1 cellular context compared by ENCODE assay signal in the genomic region with DNA sequence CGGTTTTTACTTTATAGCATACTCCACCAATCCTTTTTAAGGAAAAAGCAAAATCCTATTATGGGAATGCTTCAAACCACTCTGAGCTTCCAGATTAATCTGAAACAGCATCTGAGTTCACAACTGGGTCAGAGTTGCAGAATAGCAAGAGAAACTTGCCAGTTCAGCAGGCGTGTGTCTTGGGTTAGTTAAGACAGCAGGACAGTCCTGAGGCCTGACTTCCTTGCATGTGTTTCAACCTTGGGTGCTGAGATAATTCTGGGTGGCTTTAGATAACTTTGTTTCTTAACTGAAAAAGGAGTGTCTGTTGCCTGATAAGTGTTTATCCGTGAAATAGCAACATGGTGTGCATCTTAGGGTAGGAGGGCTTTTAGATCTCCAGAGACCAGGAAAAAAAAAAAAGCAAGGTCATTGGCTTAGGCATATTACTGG.
TF ChIP-seq lines count a peak whose summit lies in the region.

No MANE protein-coding gene starts in this region.

TF ChIP-seq in K562, 482 proteins besides CTCF, POLR2A, EP300 and RAD21 (continued from another document and continues in another):
- TF ChIP-seq HDAC2 (IDR thresholded peaks at IDR 0.05) (peak; percentile 98), NR2C1 (IDR thresholded peaks at IDR 0.05) (peak; percentile 77), NR2C1 (tag; IDR thresholded peaks at IDR 0.05) (peak; percentile 88), ETV5 (CRISPR knock-in tag; IDR thresholded peaks at IDR 0.05; ENCODE audit: low read depth) (peak; percentile 87), ZNF274 (IDR thresholded peaks at IDR 0.05; ENCODE audit: borderline replicate concordance, low read depth, low read length) (peak; percentile 88), ZNF143 (CRISPR knock-in tag; IDR thresholded peaks at IDR 0.05) (no peak), NCOA2 (IDR thresholded peaks at IDR 0.05; ENCODE audit: partially characterized antibody in 2 of 2) (peak; percentile 95 to 97), OTX1 (CRISPR knock-in tag; IDR thresholded peaks at IDR 0.05) (peak; percentile 43; the same call in 1 of the 2 replicates), GABPA (tag; conservative IDR thresholded peaks at IDR 0.05; ENCODE audit: low read depth) (peak; percentile 50), NFATC3 (IDR thresholded peaks at IDR 0.05) (peak; percentile 92), TOE1 (IDR thresholded peaks at IDR 0.05; ENCODE audit: borderline replicate concordance) (peak; percentile 68; the same call in 1 of the 2 replicates), TOE1 (CRISPR knock-in tag; IDR thresholded peaks at IDR 0.05; ENCODE audit: borderline replicate concordance, low read depth) (no peak), RFX1 (IDR thresholded peaks at IDR 0.05) (peak; percentile 31; the same call in 1 of the 2 replicates), KAT7 (CRISPR knock-in tag; IDR thresholded peaks at IDR 0.05; ENCODE audit: borderline replicate concordance) (peak; percentile 75; the same call in 1 of the 2 replicates), ZNF197 (CRISPR knock-in tag; IDR thresholded peaks at IDR 0.05; ENCODE audit: low read depth) (peak; percentile 89), SUPT5H (IDR thresholded peaks at IDR 0.05) (no peak), TRIM24 (IDR thresholded peaks at IDR 0.05) (peak; percentile 99), RBM17 (IDR thresholded peaks at IDR 0.05; ENCODE audit: borderline replicate concordance, low read depth, low read length) (no peak)
- TF ChIP-seq, protein P1, sequence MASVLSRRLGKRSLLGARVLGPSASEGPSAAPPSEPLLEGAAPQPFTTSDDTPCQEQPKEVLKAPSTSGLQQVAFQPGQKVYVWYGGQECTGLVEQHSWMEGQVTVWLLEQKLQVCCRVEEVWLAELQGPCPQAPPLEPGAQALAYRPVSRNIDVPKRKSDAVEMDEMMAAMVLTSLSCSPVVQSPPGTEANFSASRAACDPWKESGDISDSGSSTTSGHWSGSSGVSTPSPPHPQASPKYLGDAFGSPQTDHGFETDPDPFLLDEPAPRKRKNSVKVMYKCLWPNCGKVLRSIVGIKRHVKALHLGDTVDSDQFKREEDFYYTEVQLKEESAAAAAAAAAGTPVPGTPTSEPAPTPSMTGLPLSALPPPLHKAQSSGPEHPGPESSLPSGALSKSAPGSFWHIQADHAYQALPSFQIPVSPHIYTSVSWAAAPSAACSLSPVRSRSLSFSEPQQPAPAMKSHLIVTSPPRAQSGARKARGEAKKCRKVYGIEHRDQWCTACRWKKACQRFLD (CRISPR knock-in tag; IDR thresholded peaks at IDR 0.05) = peak; percentile 92; the same call in 1 of the 2 replicates
- TF ChIP-seq, protein P2, sequence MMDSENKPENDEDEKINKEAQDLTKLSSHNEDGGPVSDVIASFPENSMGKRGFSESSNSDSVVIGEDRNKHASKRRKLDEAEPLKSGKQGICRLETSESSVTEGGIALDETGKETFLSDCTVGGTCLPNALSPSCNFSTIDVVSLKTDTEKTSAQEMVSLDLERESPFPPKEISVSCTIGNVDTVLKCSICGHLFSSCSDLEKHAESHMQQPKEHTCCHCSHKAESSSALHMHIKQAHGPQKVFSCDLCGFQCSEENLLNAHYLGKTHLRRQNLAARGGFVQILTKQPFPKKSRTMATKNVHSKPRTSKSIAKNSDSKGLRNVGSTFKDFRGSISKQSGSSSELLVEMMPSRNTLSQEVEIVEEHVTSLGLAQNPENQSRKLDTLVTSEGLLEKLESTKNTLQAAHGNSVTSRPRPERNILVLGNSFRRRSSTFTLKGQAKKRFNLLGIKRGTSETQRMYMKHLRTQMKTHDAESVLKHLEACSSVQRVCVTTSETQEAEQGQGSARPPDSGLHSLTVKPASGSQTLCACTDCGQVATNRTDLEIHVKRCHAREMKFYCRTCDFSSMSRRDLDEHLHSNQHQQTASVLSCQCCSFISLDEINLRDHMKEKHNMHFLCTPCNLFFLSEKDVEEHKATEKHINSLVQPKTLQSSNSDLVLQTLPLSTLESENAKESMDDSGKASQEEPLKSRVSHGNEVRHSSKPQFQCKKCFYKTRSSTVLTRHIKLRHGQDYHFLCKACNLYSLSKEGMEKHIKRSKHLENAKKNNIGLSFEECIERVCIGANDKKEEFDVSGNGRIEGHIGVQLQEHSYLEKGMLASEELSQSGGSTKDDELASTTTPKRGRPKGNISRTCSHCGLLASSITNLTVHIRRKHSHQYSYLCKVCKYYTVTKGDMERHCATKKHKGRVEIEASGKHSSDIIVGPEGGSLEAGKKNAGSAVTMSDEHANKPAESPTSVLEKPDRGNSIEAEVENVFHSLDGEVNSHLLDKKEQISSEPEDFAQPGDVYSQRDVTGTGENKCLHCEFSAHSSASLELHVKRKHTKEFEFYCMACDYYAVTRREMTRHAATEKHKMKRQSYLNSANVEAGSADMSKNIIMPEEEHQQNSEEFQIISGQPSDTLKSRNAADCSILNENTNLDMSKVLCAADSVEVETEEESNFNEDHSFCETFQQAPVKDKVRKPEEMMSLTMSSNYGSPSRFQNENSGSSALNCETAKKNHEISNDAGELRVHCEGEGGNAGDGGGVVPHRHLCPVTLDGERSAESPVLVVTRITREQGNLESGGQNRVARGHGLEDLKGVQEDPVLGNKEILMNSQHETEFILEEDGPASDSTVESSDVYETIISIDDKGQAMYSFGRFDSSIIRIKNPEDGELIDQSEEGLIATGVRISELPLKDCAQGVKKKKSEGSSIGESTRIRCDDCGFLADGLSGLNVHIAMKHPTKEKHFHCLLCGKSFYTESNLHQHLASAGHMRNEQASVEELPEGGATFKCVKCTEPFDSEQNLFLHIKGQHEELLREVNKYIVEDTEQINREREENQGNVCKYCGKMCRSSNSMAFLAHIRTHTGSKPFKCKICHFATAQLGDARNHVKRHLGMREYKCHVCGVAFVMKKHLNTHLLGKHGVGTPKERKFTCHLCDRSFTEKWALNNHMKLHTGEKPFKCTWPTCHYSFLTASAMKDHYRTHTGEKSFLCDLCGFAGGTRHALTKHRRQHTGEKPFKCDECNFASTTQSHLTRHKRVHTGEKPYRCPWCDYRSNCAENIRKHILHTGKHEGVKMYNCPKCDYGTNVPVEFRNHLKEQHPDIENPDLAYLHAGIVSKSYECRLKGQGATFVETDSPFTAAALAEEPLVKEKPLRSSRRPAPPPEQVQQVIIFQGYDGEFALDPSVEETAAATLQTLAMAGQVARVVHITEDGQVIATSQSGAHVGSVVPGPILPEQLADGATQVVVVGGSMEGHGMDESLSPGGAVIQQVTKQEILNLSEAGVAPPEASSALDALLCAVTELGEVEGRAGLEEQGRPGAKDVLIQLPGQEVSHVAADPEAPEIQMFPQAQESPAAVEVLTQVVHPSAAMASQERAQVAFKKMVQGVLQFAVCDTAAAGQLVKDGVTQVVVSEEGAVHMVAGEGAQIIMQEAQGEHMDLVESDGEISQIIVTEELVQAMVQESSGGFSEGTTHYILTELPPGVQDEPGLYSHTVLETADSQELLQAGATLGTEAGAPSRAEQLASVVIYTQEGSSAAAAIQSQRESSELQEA (IDR thresholded peaks at IDR 0.05; ENCODE audit: low read depth) = no peak
- TF ChIP-seq, protein P3, sequence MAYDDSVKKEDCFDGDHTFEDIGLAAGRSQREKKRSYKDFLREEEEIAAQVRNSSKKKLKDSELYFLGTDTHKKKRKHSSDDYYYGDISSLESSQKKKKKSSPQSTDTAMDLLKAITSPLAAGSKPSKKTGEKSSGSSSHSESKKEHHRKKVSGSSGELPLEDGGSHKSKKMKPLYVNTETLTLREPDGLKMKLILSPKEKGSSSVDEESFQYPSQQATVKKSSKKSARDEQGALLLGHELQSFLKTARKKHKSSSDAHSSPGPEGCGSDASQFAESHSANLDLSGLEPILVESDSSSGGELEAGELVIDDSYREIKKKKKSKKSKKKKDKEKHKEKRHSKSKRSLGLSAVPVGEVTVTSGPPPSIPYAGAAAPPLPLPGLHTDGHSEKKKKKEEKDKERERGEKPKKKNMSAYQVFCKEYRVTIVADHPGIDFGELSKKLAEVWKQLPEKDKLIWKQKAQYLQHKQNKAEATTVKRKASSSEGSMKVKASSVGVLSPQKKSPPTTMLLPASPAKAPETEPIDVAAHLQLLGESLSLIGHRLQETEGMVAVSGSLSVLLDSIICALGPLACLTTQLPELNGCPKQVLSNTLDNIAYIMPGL (CRISPR knock-in tag; IDR thresholded peaks at IDR 0.05) = no peak
- TF ChIP-seq, protein P4, sequence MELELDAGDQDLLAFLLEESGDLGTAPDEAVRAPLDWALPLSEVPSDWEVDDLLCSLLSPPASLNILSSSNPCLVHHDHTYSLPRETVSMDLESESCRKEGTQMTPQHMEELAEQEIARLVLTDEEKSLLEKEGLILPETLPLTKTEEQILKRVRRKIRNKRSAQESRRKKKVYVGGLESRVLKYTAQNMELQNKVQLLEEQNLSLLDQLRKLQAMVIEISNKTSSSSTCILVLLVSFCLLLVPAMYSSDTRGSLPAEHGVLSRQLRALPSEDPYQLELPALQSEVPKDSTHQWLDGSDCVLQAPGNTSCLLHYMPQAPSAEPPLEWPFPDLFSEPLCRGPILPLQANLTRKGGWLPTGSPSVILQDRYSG (tag; conservative IDR thresholded peaks at IDR 0.05; ENCODE audit: low read depth) = peak; percentile 83; the same call in 1 of the 2 replicates
- TF ChIP-seq, protein P5, sequence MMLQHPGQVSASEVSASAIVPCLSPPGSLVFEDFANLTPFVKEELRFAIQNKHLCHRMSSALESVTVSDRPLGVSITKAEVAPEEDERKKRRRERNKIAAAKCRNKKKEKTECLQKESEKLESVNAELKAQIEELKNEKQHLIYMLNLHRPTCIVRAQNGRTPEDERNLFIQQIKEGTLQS (IDR thresholded peaks at IDR 0.05) = peak; percentile 55; the same call in 1 of the 2 replicates
- TF ChIP-seq, protein P5 (CRISPR knock-in tag; conservative IDR thresholded peaks at IDR 0.05) = no peak
- TF ChIP-seq, protein P6, sequence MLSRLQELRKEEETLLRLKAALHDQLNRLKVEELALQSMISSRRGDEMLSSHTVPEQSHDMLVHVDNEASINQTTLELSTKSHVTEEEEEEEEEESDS (CRISPR knock-in tag; IDR thresholded peaks at IDR 0.05) = no peak
- TF ChIP-seq, protein P7, sequence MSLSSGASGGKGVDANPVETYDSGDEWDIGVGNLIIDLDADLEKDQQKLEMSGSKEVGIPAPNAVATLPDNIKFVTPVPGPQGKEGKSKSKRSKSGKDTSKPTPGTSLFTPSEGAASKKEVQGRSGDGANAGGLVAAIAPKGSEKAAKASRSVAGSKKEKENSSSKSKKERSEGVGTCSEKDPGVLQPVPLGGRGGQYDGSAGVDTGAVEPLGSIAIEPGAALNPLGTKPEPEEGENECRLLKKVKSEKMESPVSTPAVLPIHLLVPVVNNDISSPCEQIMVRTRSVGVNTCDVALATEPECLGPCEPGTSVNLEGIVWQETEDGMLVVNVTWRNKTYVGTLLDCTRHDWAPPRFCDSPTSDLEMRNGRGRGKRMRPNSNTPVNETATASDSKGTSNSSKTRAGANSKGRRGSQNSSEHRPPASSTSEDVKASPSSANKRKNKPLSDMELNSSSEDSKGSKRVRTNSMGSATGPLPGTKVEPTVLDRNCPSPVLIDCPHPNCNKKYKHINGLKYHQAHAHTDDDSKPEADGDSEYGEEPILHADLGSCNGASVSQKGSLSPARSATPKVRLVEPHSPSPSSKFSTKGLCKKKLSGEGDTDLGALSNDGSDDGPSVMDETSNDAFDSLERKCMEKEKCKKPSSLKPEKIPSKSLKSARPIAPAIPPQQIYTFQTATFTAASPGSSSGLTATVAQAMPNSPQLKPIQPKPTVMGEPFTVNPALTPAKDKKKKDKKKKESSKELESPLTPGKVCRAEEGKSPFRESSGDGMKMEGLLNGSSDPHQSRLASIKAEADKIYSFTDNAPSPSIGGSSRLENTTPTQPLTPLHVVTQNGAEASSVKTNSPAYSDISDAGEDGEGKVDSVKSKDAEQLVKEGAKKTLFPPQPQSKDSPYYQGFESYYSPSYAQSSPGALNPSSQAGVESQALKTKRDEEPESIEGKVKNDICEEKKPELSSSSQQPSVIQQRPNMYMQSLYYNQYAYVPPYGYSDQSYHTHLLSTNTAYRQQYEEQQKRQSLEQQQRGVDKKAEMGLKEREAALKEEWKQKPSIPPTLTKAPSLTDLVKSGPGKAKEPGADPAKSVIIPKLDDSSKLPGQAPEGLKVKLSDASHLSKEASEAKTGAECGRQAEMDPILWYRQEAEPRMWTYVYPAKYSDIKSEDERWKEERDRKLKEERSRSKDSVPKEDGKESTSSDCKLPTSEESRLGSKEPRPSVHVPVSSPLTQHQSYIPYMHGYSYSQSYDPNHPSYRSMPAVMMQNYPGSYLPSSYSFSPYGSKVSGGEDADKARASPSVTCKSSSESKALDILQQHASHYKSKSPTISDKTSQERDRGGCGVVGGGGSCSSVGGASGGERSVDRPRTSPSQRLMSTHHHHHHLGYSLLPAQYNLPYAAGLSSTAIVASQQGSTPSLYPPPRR (CRISPR knock-in tag; IDR thresholded peaks at IDR 0.05; ENCODE audit: borderline replicate concordance) = no peak
- TF ChIP-seq, protein P8, sequence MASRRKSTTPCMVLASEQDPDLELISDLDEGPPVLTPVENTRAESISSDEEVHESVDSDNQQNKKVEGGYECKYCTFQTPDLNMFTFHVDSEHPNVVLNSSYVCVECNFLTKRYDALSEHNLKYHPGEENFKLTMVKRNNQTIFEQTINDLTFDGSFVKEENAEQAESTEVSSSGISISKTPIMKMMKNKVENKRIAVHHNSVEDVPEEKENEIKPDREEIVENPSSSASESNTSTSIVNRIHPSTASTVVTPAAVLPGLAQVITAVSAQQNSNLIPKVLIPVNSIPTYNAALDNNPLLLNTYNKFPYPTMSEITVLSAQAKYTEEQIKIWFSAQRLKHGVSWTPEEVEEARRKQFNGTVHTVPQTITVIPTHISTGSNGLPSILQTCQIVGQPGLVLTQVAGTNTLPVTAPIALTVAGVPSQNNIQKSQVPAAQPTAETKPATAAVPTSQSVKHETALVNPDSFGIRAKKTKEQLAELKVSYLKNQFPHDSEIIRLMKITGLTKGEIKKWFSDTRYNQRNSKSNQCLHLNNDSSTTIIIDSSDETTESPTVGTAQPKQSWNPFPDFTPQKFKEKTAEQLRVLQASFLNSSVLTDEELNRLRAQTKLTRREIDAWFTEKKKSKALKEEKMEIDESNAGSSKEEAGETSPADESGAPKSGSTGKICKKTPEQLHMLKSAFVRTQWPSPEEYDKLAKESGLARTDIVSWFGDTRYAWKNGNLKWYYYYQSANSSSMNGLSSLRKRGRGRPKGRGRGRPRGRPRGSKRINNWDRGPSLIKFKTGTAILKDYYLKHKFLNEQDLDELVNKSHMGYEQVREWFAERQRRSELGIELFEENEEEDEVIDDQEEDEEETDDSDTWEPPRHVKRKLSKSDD (conservative IDR thresholded peaks at IDR 0.05; ENCODE audit: low read length) = no peak
- TF ChIP-seq, protein P9, sequence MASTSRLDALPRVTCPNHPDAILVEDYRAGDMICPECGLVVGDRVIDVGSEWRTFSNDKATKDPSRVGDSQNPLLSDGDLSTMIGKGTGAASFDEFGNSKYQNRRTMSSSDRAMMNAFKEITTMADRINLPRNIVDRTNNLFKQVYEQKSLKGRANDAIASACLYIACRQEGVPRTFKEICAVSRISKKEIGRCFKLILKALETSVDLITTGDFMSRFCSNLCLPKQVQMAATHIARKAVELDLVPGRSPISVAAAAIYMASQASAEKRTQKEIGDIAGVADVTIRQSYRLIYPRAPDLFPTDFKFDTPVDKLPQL (IDR thresholded peaks at IDR 0.05; ENCODE audit: extremely low read depth, insufficient read length) = no peak
